17 cellular contexts compared by ENCODE assay signal in genomic region chr2:12964904-12965539, GRCh38.
DNase-seq lines count a peak whose midpoint lies in the region; ATAC-seq, FAIRE-seq and TF ChIP-seq lines count a peak whose summit lies in the region.
"Had no signal": no experiment of that assay in that cellular context is flagged by ENCODE, and none has a peak within 500 bp of the region (broad histone marks: within the 10 kb centered on the region; RNA-seq: fewer than 3 reads in every experiment).

No MANE protein-coding gene starts in this region.

- H3K9me3 Mint-ChIP-seq in activated CD4-positive, alpha-beta T cell treated with anti-CD3 and anti-CD28 coated beads, Interleukin-2, amount 10 ng/mL, durations not matched to agents 7 days and 5 days = peaks cover 9% of the 10 kb centered on the region
- peaks cover 2% of the 10 kb centered on the region for H3K9me3 Mint-ChIP-seq in neural crest cell
- H3K9me3 Mint-ChIP-seq: HFFc6 had no signal

- no peak overlapping the region for H3K4me3 Mint-ChIP-seq in activated CD4-positive, alpha-beta T cell treated with anti-CD3 and anti-CD28 coated beads, Interleukin-2, amount 10 ng/mL, durations not matched to agents 7 days and 5 days
- peak overlapping the region; percentile 80 for H3K4me3 Mint-ChIP-seq in neural crest cell
- H3K4me3 Mint-ChIP-seq: HFFc6, memory B cell had no signal

- 0 out of 2 replicates have a peak overlapping the region, but pooled peaks have one; percentile 4 for H3K4me2 ChIP-seq in K562 (ENCODE audit: insufficient read depth, low read length)

- POLR2A ChIA-PET in activated CD4-positive, alpha-beta T cell treated with anti-CD3 and anti-CD28 coated beads, Interleukin-2, amount 10 ng/mL, durations not matched to agents 7 days and 5 days (lab: Charles Lee) = no interaction called here
- POLR2A ChIA-PET in K562 (lab: Yijun Ruan, JAX) = interaction anchor here (0.7 to 1.0 kb wide), 3 partner anchors 14 to 997 kb away, joined by 3 to 4 read pairs (median 3); no protein-coding TSS in a partner anchor
- POLR2A ChIA-PET in HEK293T (lab: Yijun Ruan, JAX) = no interaction called here

- CTCF ChIA-PET in activated CD4-positive, alpha-beta T cell treated with anti-CD3 and anti-CD28 coated beads, Interleukin-2, amount 10 ng/mL, durations not matched to agents 7 days and 5 days (lab: Charles Lee) = interaction anchor here (0.7 to 0.9 kb wide), 2 partner anchors 9 to 12 kb away, joined by 3 read pairs; no protein-coding TSS in a partner anchor
- CTCF ChIA-PET in K562 (lab: Yijun Ruan, JAX; ENCODE audit: low intra/inter-chr PET ratio) (no interaction called here), HEK293T (lab: Yijun Ruan, JAX) (no interaction called here)

- peaks cover 6% of the 10 kb centered on the region for H3K36me3 Mint-ChIP-seq in activated CD4-positive, alpha-beta T cell treated with anti-CD3 and anti-CD28 coated beads, Interleukin-2, amount 10 ng/mL, durations not matched to agents 7 days and 5 days (ENCODE audit: low read depth)
- no peaks in the 10 kb centered on the region for H3K36me3 Mint-ChIP-seq in neural crest cell (ENCODE audit: low read depth)
- H3K36me3 Mint-ChIP-seq: memory B cell had no signal

- no peak for TF ChIP-seq POLR2A in K562 (conservative IDR thresholded peaks at IDR 0.05)

- H3K36me3 ChIP-seq in K562 (ENCODE audit: control insufficient read depth, insufficient read depth, low read length) = no peaks in the 10 kb centered on the region
- H3K36me3 ChIP-seq: heart right ventricle, upper lobe of right lung had no signal

- no peaks in the 10 kb centered on the region for H3K27me3 ChIP-seq in K562 (ENCODE audit: control insufficient read depth in 2 of 2, insufficient read depth in 2 of 2, low read length in 2 of 2)
- H3K27me3 ChIP-seq: heart right ventricle, upper lobe of right lung had no signal

- peaks cover 32% of the 10 kb centered on the region for H3K27me3 Mint-ChIP-seq in activated CD4-positive, alpha-beta T cell treated with anti-CD3 and anti-CD28 coated beads, Interleukin-2, amount 10 ng/mL, durations not matched to agents 7 days and 5 days
- H3K27me3 Mint-ChIP-seq in neural crest cell (ENCODE audit: low read depth) = no peaks in the 10 kb centered on the region

- in situ Hi-C loops in K562 (cut with MboI) = no loop called here

- H4K20me1 ChIP-seq in K562 (replicated peaks; ENCODE audit: control insufficient read depth, insufficient read depth, low read length) = no peaks in the 10 kb centered on the region

- H3K4me1 Mint-ChIP-seq in activated CD4-positive, alpha-beta T cell treated with anti-CD3 and anti-CD28 coated beads, Interleukin-2, amount 10 ng/mL, durations not matched to agents 7 days and 5 days = peaks cover 40% of the 10 kb centered on the region
- peaks cover 39% of the 10 kb centered on the region for H3K4me1 Mint-ChIP-seq in neural crest cell
- H3K4me1 Mint-ChIP-seq: memory B cell had no signal

- H3K27ac ChIP-seq in K562 (ENCODE audit: extremely low read depth, low read depth, low read length) = peak overlapping the region; percentile 85
- H3K27ac ChIP-seq: upper lobe of right lung had no signal

- peak overlapping the region; percentile 84 for H2AFZ ChIP-seq in K562 (ENCODE audit: low read depth, low read length)

- H3K9me3 ChIP-seq in K562 (replicated peaks; ENCODE audit: control insufficient read depth, insufficient read depth, low read depth, low read length) = no peaks in the 10 kb centered on the region
- H3K9me3 ChIP-seq: upper lobe of right lung had no signal

- no peak overlapping the region for H3K4me3 ChIP-seq in K562
- H3K4me3 ChIP-seq: heart right ventricle, upper lobe of right lung had no signal

- peak overlapping the region; percentile 81 for H3K27ac Mint-ChIP-seq in activated CD4-positive, alpha-beta T cell treated with anti-CD3 and anti-CD28 coated beads, Interleukin-2, amount 10 ng/mL, durations not matched to agents 7 days and 5 days
- peak overlapping the region; percentile 97 for H3K27ac Mint-ChIP-seq in neural crest cell (ENCODE audit: unreplicated experiment)
- H3K27ac Mint-ChIP-seq: HFFc6; memory B cell; stimulated activated naive CD8-positive, alpha-beta T cell treated with anti-CD3 and anti-CD28 coated beads, Interleukin-15, amount 100 ng/mL, for 72 hours had no signal

- H3K9ac ChIP-seq in K562 (ENCODE audit: insufficient read depth in 1 of 2, low read depth in 2 of 2, low read length in 2 of 2) = peak overlapping the region in 1 of 2 experiments; percentile 40; a peak in 1 of 4 replicates

- TF ChIP-seq CTCF in K562 (IDR thresholded peaks at IDR 0.05 in 2 of 3, conservative IDR thresholded peaks at IDR 0.05 in 1 of 3; ENCODE audit: insufficient read depth in 2 of 3, low read depth in 1 of 3, low read length in 3 of 3) (no peak), neural crest cell (conservative IDR thresholded peaks at IDR 0.05) (no peak)

- no peak for DNase-seq in activated CD4-positive, alpha-beta T cell treated with anti-CD3 and anti-CD28 coated beads, Interleukin-2, amount 10 ng/mL, durations not matched to agents 7 days and 5 days
- no peak for DNase-seq in activated CD4-positive, alpha-beta T cell treated with anti-CD3 and anti-CD28 coated beads for 48 hours
- DNase-seq in RPMI7951 (ENCODE audit: low read depth) (peak; percentile 40), K562 (ENCODE audit: extremely low read depth in 1 of 4, low spot score in 3 of 4) (peak; percentile 12 to 70 (median 27)), neural crest cell (ENCODE audit: low read depth, low spot score) (no peak), GOT3 (lab: John Stamatoyannopoulos, UW) (no peak), HEK293T (ENCODE audit: extremely low spot score) (no peak)
- DNase-seq: activated T-cell treated with anti-CD3 and anti-CD28 coated beads, Interleukin-2, amount 50 U/mL, for 48 hours; amygdala; effector CD8-positive, alpha-beta T cell; heart right ventricle; stimulated activated CD4-positive, alpha-beta T cell treated with anti-CD3 and anti-CD28 coated beads, Interleukin-12 subunit alpha, Interleukin-12 subunit beta, amount 100 ng/mL, for 4 hours; stimulated activated naive CD8-positive, alpha-beta T cell treated with anti-CD3 and anti-CD28 coated beads, Interleukin-15, amount 100 ng/mL, for 72 hours; upper lobe of right lung had no signal

- TF ChIP-seq RAD21 in K562 (CRISPR knock-in tag; conservative IDR thresholded peaks at IDR 0.05 in 1 of 2, IDR thresholded peaks at IDR 0.05 in 1 of 2) = no peak

- BruUV-seq in K562 (replicated peaks; lab: Mats Ljungman, UMichigan) = no TSS peak

- peak; percentile 81 for ATAC-seq in K562
- ATAC-seq in HG02938 (IDR thresholded peaks at IDR 0.05; ENCODE audit: unreplicated experiment) = no peak

- no peaks in the 10 kb centered on the region for H3K79me2 ChIP-seq in K562 (ENCODE audit: control insufficient read depth, insufficient read depth, low read length)

- H3K9me1 ChIP-seq in K562 (ENCODE audit: control insufficient read depth, insufficient read depth, low read length) = no peaks in the 10 kb centered on the region

- peaks cover 8 to 34% of the 10 kb centered on the region in 2 experiments for H3K4me1 ChIP-seq in K562 (replicated peaks in 1 of 2; ENCODE audit: control insufficient read depth in 2 of 2, insufficient read depth in 2 of 2, low read length in 2 of 2)
- H3K4me1 ChIP-seq: upper lobe of right lung had no signal

- intact Hi-C loops in K562 (cut with micrococcal nuclease) = no loop called here

- no peak for TF ChIP-seq EP300 in K562 (IDR thresholded peaks at IDR 0.05; ENCODE audit: low read length)

- 0% methylated on average over 4 of the region's 5 CpGs for WGBS in K562 (ENCODE audit: insufficient coverage, low coverage, missing lambda C conversion rate)

- FAIRE-seq in K562 (lab: Jason Lieb, UNC) = no peak

TF ChIP-seq in K562, 482 proteins besides CTCF, POLR2A, EP300 and RAD21 (continues in another document):
- no peak for TF ChIP-seq NR2C1 (IDR thresholded peaks at IDR 0.05)
- TF ChIP-seq NR2C1 (tag; IDR thresholded peaks at IDR 0.05) = 0 out of 2 replicates have a peak, but pooled peaks have one; percentile 25
- TF ChIP-seq ZNF668 (CRISPR knock-in tag; IDR thresholded peaks at IDR 0.05) = peak; percentile 18; the same call in 1 of the 2 replicates
- TF ChIP-seq ZNF165 (CRISPR knock-in tag; IDR thresholded peaks at IDR 0.05; ENCODE audit: borderline replicate concordance) = no peak
- peak; percentile 60; the same call in 1 of the 2 replicates for TF ChIP-seq ZNF175 (CRISPR knock-in tag; IDR thresholded peaks at IDR 0.05; ENCODE audit: low read depth)
- peak; percentile 45 for TF ChIP-seq L3MBTL2 (IDR thresholded peaks at IDR 0.05)
- TF ChIP-seq EHMT2 (IDR thresholded peaks at IDR 0.05) = peak; percentile 64; the same call in 1 of the 2 replicates
- TF ChIP-seq MECOM (CRISPR knock-in tag; IDR thresholded peaks at IDR 0.05) = 0 out of 2 replicates have a peak, but pooled peaks have one; percentile 39
- TF ChIP-seq NFE2L1 (tag; IDR thresholded peaks at IDR 0.05; ENCODE audit: borderline replicate concordance, low read depth) = 0 out of 2 replicates have a peak, but pooled peaks have one; percentile 27

TF ChIP-seq in HEK293T, 16 proteins besides CTCF, POLR2A, EP300 and RAD21:
- no peak for TF ChIP-seq BHLHE40 (IDR thresholded peaks at IDR 0.05; ENCODE audit: borderline replicate concordance)
- no peak for TF ChIP-seq FOXK2 (IDR thresholded peaks at IDR 0.05)
- no peak for TF ChIP-seq ELF4 (IDR thresholded peaks at IDR 0.05)
- TF ChIP-seq L3MBTL2 (conservative IDR thresholded peaks at IDR 0.05) = no peak
- no peak for TF ChIP-seq ARNT (IDR thresholded peaks at IDR 0.05)
- no peak for TF ChIP-seq FOXM1 (IDR thresholded peaks at IDR 0.05; ENCODE audit: borderline replicate concordance)

Comparison
In these comparisons a context has a peak if more than half of its experiments do, and no peak if none do; other contexts are left out.
1. DNase-seq: peak in RPMI7951 (single experiment) and K562 (4 of 4); none in activated CD4-positive, alpha-beta T cell treated with anti-CD3 and anti-CD28 coated beads, Interleukin-2, amount 10 ng/mL, durations not matched to agents 7 days and 5 days (single experiment), activated CD4-positive, alpha-beta T cell treated with anti-CD3 and anti-CD28 coated beads for 48 hours (single experiment), neural crest cell (single experiment), GOT3 (single experiment) and HEK293T (single experiment).